ENCODE assay signal across 23 cellular contexts in genomic region chr12:84033162-84033561, GRCh38.
"Had no signal": no experiment of that assay in that cellular context is flagged by ENCODE, and none has a peak within 500 bp of the region (broad histone marks: within the 10 kb centered on the region; RNA-seq: fewer than 3 reads in every experiment).

No MANE protein-coding gene starts in this region.

- H3K4me1 ChIP-seq: esophagus muscularis mucosa, foreskin keratinocyte, gastroesophageal sphincter, heart left ventricle, left lung, lower lobe of right lung had no signal

- H3K4me3 ChIP-seq: coronary artery, dorsolateral prefrontal cortex, esophagus muscularis mucosa, gastroesophageal sphincter, heart left ventricle, hepatocyte, left lung, lower lobe of right lung, mucosa of descending colon had no signal

- H3K27me3 ChIP-seq: dorsolateral prefrontal cortex, esophagus muscularis mucosa, foreskin keratinocyte, gastroesophageal sphincter, heart left ventricle, hepatocyte, left lung had no signal

- H3K36me3 Mint-ChIP-seq: immature natural killer cell had no signal

- FAIRE-seq: colon, endothelial cell of umbilical vein, frontal cortex had no signal

- H3K27ac ChIP-seq: coronary artery, dorsolateral prefrontal cortex, esophagus muscularis mucosa, foreskin keratinocyte, gastroesophageal sphincter, heart left ventricle, hepatocyte, left lung, lower lobe of right lung had no signal

- H3K4me2 ChIP-seq: hepatocyte had no signal

- H3K36me3 ChIP-seq: esophagus muscularis mucosa, gastroesophageal sphincter, heart left ventricle, left lung, lower lobe of right lung had no signal

- H3K27ac Mint-ChIP-seq: immature natural killer cell, mesothelial cell of epicardium had no signal

- H3K4me3 Mint-ChIP-seq: immature natural killer cell, mesothelial cell of epicardium had no signal

- DNase-seq: dermis blood vessel endothelial cell; dorsolateral prefrontal cortex; effector CD4-positive, alpha-beta T cell; effector memory CD4-positive, alpha-beta T cell; foreskin keratinocyte; heart left ventricle; hypothalamus; immature natural killer cell; islet precursor cell; left cardiac atrium; left lung; left ventricle myocardium superior; lower lobe of right lung; mesenchymal stem cell; mucosa of descending colon had no signal

- H2AFZ ChIP-seq: hepatocyte had no signal

- H3K4me1 Mint-ChIP-seq: immature natural killer cell, mesothelial cell of epicardium had no signal

- ATAC-seq: foreskin keratinocyte, gastroesophageal sphincter, heart left ventricle, left cardiac atrium, left lung, left ventricle myocardium superior, lower lobe of right lung, mucosa of descending colon had no signal
